ENCODE assay signal across 1 cellular context in genomic region chr18:618618-619017, GRCh38.
TF ChIP-seq lines count a peak whose summit lies in the region.

No MANE protein-coding gene starts in this region.

TF ChIP-seq in K562, 482 proteins besides CTCF, POLR2A, EP300 and RAD21:
- TF ChIP-seq ZNF316 (IDR thresholded peaks at IDR 0.05) (peak; percentile 59), CBX2 (IDR thresholded peaks at IDR 0.05; ENCODE audit: insufficient read depth, low read length, poor library complexity, severe bottlenecking) (peak; percentile 62), NFIX (CRISPR knock-in tag; IDR thresholded peaks at IDR 0.05; ENCODE audit: low read depth) (no peak), C11orf30 (IDR thresholded peaks at IDR 0.05; ENCODE audit: low read depth) (peak; percentile 28; the same call in 1 of the 2 replicates)
